Comparison of ENCODE assay signal across 8 cellular contexts in the genomic region with DNA sequence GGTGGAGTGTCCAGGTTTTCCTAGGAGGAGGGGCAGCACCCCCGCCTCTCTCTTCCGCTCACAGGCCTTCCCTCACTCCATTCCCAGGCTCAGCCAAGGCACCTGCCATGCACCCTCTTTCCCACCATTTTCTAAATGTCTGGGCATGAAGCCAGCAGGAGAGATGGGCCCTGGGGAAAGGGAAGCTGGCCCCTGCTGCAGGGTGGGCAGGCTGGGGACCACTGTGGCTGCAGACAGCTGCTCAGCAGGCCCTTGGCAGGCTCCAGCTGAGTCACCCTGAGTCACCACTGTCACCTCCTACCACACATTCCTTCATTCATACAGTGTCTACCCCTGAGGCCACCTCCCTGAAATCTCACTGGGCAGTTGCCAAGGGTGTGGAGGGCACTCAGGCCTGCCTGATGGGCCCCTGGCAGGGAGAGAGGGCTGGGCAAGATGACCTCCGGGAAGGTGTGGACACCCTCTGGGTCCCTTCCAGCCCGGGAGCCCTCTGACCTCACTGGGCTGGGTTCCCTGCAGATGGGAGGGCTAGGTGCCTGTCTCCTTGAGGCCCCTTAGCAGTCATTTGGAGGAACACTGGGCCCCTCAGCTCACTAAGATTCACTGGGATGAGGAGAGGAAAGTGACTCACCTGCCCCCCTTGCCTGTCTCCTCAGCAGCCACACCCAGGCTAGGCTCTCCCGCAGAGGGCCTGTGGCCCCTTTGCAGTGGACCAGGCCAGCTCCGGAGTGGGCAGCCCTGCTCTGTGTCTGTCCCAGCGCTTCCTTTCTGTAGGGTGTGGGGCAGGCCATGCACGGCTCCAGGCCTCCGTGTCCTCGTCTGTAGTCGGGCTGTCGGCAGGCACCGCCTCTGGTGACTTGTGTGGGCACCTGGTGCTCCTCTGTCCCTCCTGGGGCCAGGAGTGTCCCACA. TPM values are rescaled to one million over a fixed set of nuclear protein-coding genes. Genes with fewer than 3 reads are reported as not detected.
DNase-seq lines count a peak whose midpoint lies in the region; ATAC-seq and TF ChIP-seq lines count a peak whose summit lies in the region.

No MANE protein-coding gene starts in this region.

- peak overlapping the region; percentile 81 to 99 for H2BK12ac ChIP-seq in mesenchymal stem cell (ENCODE audit: low read length in 2 of 2)

- H3K4me3 Mint-ChIP-seq in CD14-positive monocyte (peak overlapping the region in 1 of 2 donors; percentile 21), T-cell (no peak overlapping the region)
- no peak overlapping the region for H3K4me3 Mint-ChIP-seq in activated CD8-positive, alpha-beta memory T cell treated with anti-CD3 and anti-CD28 coated beads, Interleukin-2, amount 10 ng/mL, durations not matched to agents 7 days and 5 days

- peaks cover 55% of the 10 kb centered on the region for H3K4me1 Mint-ChIP-seq in CD14-positive monocyte
- peaks cover 28 to 48% (median 43%) of the 10 kb centered on the region in 3 donors for H3K4me1 Mint-ChIP-seq in T-cell
- H3K4me1 Mint-ChIP-seq in activated CD8-positive, alpha-beta memory T cell treated with anti-CD3 and anti-CD28 coated beads, Interleukin-2, amount 10 ng/mL, durations not matched to agents 7 days and 5 days = peaks cover 45% of the 10 kb centered on the region

- H3K27ac Mint-ChIP-seq in CD14-positive monocyte = peak overlapping the region in 3 of 7 donors; percentile 22 to 50 (median 22)
- H3K27ac Mint-ChIP-seq in T-cell = no peak overlapping the region
- no peak overlapping the region for H3K27ac Mint-ChIP-seq in activated CD8-positive, alpha-beta memory T cell treated with anti-CD3 and anti-CD28 coated beads, Interleukin-2, amount 10 ng/mL, durations not matched to agents 7 days and 5 days

- H3K14ac ChIP-seq in mesenchymal stem cell (ENCODE audit: low read length in 2 of 2) = peak overlapping the region in 1 of 2 experiments; percentile 59

- H3K4ac ChIP-seq in mesenchymal stem cell (ENCODE audit: low read depth in 1 of 2, low read length in 2 of 2) = peak overlapping the region; percentile 89 to 90

- H3K36me3 ChIP-seq in adrenal gland (replicated peaks in 1 of 2) (no peaks in the 10 kb centered on the region), mesenchymal stem cell (ENCODE audit: control insufficient read depth in 1 of 2, insufficient read depth in 2 of 2, low read depth in 1 of 2, low read length in 2 of 2) (peaks cover under 1 to 7% of the 10 kb centered on the region in 2 experiments)

- H2AFZ ChIP-seq in mesenchymal stem cell (ENCODE audit: low read depth, low read length) = no peak overlapping the region

- DNase-seq in CD14-positive monocyte (ENCODE audit: low spot score) = peak; percentile 81
- DNase-seq in HT1080 (ENCODE audit: low read depth) = peak; percentile 100
- DNase-seq in adrenal gland = peak in 6 of 7 donors; percentile 60 to 82 (median 67)
- DNase-seq in mesenchymal stem cell = peak; percentile 85
- DNase-seq in GM19238 (ENCODE audit: insufficient read length, low spot score) = no peak
- DNase-seq in T-cell = no peak
- DNase-seq in activated CD8-positive, alpha-beta memory T cell treated with anti-CD3 and anti-CD28 coated beads, Interleukin-2, amount 10 ng/mL, durations not matched to agents 7 days and 5 days = no peak

- POLR2A ChIA-PET in T-cell (lab: Charles Lee) = no interaction called here

- peaks cover 0 to 6% of the 10 kb centered on the region in 2 donors for H3K36me3 Mint-ChIP-seq in CD14-positive monocyte
- H3K36me3 Mint-ChIP-seq in T-cell = no peaks in the 10 kb centered on the region
- peaks cover 2% of the 10 kb centered on the region for H3K36me3 Mint-ChIP-seq in activated CD8-positive, alpha-beta memory T cell treated with anti-CD3 and anti-CD28 coated beads, Interleukin-2, amount 10 ng/mL, durations not matched to agents 7 days and 5 days

- H3K9me3 ChIP-seq in adrenal gland (replicated peaks in 1 of 3) (no peaks in the 10 kb centered on the region), mesenchymal stem cell (ENCODE audit: control insufficient read depth, low read length) (no peaks in the 10 kb centered on the region)

- H4K91ac ChIP-seq in mesenchymal stem cell (ENCODE audit: low read length) = peak overlapping the region; percentile 95

- H2BK15ac ChIP-seq in mesenchymal stem cell (ENCODE audit: low read depth, poor library complexity, severe bottlenecking) = peak overlapping the region; percentile 93

- H3K27ac ChIP-seq in adrenal gland = peak overlapping the region in 1 of 5 donors; percentile 28
- H3K27ac ChIP-seq in mesenchymal stem cell (ENCODE audit: low read length, poor library complexity, severe bottlenecking) = peak overlapping the region; percentile 44

- 69 to 86% (median 85%) methylated on average over 3 to 13 of the region's 13 CpGs for WGBS in adrenal gland, 4 donors
- WGBS in mesenchymal stem cell = 10% methylated on average over 11 of the region's 13 CpGs

- H3K4me1 ChIP-seq in adrenal gland (replicated peaks in 1 of 2) (peaks cover 24 to 28% of the 10 kb centered on the region in 2 donors), mesenchymal stem cell (ENCODE audit: control insufficient read depth, insufficient read depth, low read depth, low read length) (peaks cover 52% of the 10 kb centered on the region)

- peak overlapping the region; percentile 65 to 98 for H3K18ac ChIP-seq in mesenchymal stem cell (ENCODE audit: low read depth in 1 of 2, low read length in 2 of 2)

- H3K9ac ChIP-seq in mesenchymal stem cell (ENCODE audit: low read length) = peak overlapping the region; percentile 86

- TF ChIP-seq POLR2A in adrenal gland (IDR thresholded peaks at IDR 0.05) = no peak

- no peak overlapping the region for H2BK5ac ChIP-seq in mesenchymal stem cell (ENCODE audit: low read depth, low read length, poor library complexity, severe bottlenecking)

- peak overlapping the region in 1 of 2 experiments; percentile 84 for H3K23ac ChIP-seq in mesenchymal stem cell (ENCODE audit: low read length in 2 of 2)

- intact Hi-C loops in CD14-positive monocyte (cut with micrococcal nuclease) = no loop called here
- intact Hi-C loops in adrenal gland (cut with DNase I) = no loop called here

- H3K9me3 Mint-ChIP-seq in CD14-positive monocyte (peaks cover 0 to 4% (median 2%) of the 10 kb centered on the region in 7 donors), T-cell (no peaks in the 10 kb centered on the region)
- H3K9me3 Mint-ChIP-seq in activated CD8-positive, alpha-beta memory T cell treated with anti-CD3 and anti-CD28 coated beads, Interleukin-2, amount 10 ng/mL, durations not matched to agents 7 days and 5 days (ENCODE audit: low read depth) = no peaks in the 10 kb centered on the region

- H3K4me3 ChIP-seq in adrenal gland = no peak overlapping the region
- no peak overlapping the region for H3K4me3 ChIP-seq in mesenchymal stem cell (ENCODE audit: insufficient read depth in 1 of 2, low read depth in 1 of 2, low read length in 2 of 2)

- H3K4me2 ChIP-seq in mesenchymal stem cell (ENCODE audit: low read length, poor library complexity, severe bottlenecking) = no peak overlapping the region

- H4K8ac ChIP-seq in mesenchymal stem cell (ENCODE audit: low read length) = peak overlapping the region; percentile 95

- H2BK120ac ChIP-seq in mesenchymal stem cell (ENCODE audit: low read depth, low read length) = peak overlapping the region; percentile 45

- H3K79me1 ChIP-seq in mesenchymal stem cell (replicated peaks; ENCODE audit: low read length, poor library complexity, severe bottlenecking) = peaks cover 7% of the 10 kb centered on the region

- H2AK5ac ChIP-seq in mesenchymal stem cell (ENCODE audit: low read length, severe bottlenecking) = peak overlapping the region; percentile 93

- peaks cover 29 to 40% (median 35%) of the 10 kb centered on the region in 3 donors for H3K27me3 Mint-ChIP-seq in CD14-positive monocyte (ENCODE audit: low read depth in 3 of 3)
- H3K27me3 Mint-ChIP-seq in T-cell = no peaks in the 10 kb centered on the region
- H3K27me3 Mint-ChIP-seq in activated CD8-positive, alpha-beta memory T cell treated with anti-CD3 and anti-CD28 coated beads, Interleukin-2, amount 10 ng/mL, durations not matched to agents 7 days and 5 days = no peaks in the 10 kb centered on the region

- TF ChIP-seq CTCF in CD14-positive monocyte (IDR thresholded peaks at IDR 0.05) (no peak), adrenal gland (IDR thresholded peaks at IDR 0.05) (no peak)

- no peak for ATAC-seq in GM21390 (IDR thresholded peaks at IDR 0.05; ENCODE audit: unreplicated experiment)
- ATAC-seq in T-cell (replicated peaks in 1 of 4) = no peak
- ATAC-seq in activated CD8-positive, alpha-beta memory T cell treated with anti-CD3 and anti-CD28 coated beads, Interleukin-2, amount 10 ng/mL, durations not matched to agents 7 days and 5 days = no peak

- H3K27me3 ChIP-seq in adrenal gland (no peaks in the 10 kb centered on the region), mesenchymal stem cell (ENCODE audit: control insufficient read depth in 1 of 2, insufficient read depth in 1 of 2, low read length in 2 of 2) (no peaks in the 10 kb centered on the region)

- CTCF ChIA-PET in T-cell (lab: Charles Lee) = no interaction called here
- CTCF ChIA-PET in activated CD8-positive, alpha-beta memory T cell treated with anti-CD3 and anti-CD28 coated beads, Interleukin-2, amount 10 ng/mL, durations not matched to agents 7 days and 5 days (lab: Charles Lee) = no interaction called here

RNA-seq across cellular contexts. Expression of a gene that starts 7.8 kb away (rescaled TPM):
- polyA plus RNA-seq in CD14-positive monocyte (not detected), adrenal gland (under 1 TPM; 0.10 to 0.32 (median 0.22) TPM)
- total RNA-seq in HT1080 (2014; rRNA removed; shearing (Covaris generic)) = 0.73 and 1.1 TPM in 2 replicates
- polyA plus RNA-seq in HT1080 (2015; cell fraction: cytosol; rRNA removed) = 4.6 and 9.6 TPM in 2 replicates
- polyA plus RNA-seq in HT1080 (2015; cell fraction: nucleus; rRNA removed) = 17.8 and 20.1 TPM in 2 replicates
- total RNA-seq in adrenal gland (1 to 10 TPM in 1 of 8 donors, under 1 TPM in 4, not detected in 3; 0.14 to 1.6 (median 0.34) TPM), T-cell (under 1 TPM in 3 of 5 donors, not detected in 2; 0.22 to 0.98 (median 0.50) TPM)
- 2.5 TPM for polyA plus RNA-seq in mesenchymal stem cell (2013, experiment 1 of 2)
- 4.8 TPM for polyA plus RNA-seq in mesenchymal stem cell (2013, experiment 2 of 2)
- total RNA-seq in activated CD8-positive, alpha-beta memory T cell treated with anti-CD3 and anti-CD28 coated beads, Interleukin-2, amount 10 ng/mL, durations not matched to agents 7 days and 5 days = not detected

Comparison
In these comparisons a context has a peak if more than half of its experiments do, and no peak if none do; other contexts are left out.
1. DNase-seq: peak in CD14-positive monocyte (single experiment), HT1080 (single experiment), adrenal gland (6 of 7) and mesenchymal stem cell (single experiment); none in GM19238 (single experiment), T-cell (0 of 34) and activated CD8-positive, alpha-beta memory T cell treated with anti-CD3 and anti-CD28 coated beads, Interleukin-2, amount 10 ng/mL, durations not matched to agents 7 days and 5 days (single experiment).